In the genomic region with DNA sequence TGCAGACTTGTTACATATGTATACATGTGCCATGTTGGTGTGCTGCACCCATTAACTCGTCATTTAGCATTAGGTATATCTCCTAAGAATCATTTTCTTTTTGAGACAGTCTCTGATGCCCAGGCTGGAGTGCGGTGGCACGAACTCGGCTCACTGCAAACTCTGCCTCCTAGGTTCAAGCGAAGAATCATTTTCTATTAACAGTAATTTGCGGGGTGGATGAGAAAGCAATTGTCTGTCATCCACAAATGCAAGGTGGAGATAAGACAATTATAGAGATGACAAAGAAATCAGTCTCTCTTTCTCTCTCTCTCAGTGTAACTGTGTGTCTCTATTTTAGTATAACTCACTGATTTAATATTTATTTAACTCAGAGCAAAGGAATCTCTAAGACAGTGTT, we compare ENCODE assay signal across 19 cellular contexts.
DNase-seq lines count a peak whose midpoint lies in the region; ATAC-seq, FAIRE-seq and TF ChIP-seq lines count a peak whose summit lies in the region.
"Had no signal": no experiment of that assay in that cellular context is flagged by ENCODE, and none has a peak within 500 bp of the region (broad histone marks: within the 10 kb centered on the region; RNA-seq: fewer than 3 reads in every experiment).

No MANE protein-coding gene starts in this region.

- H3K79me2 ChIP-seq in K562 (ENCODE audit: control insufficient read depth, insufficient read depth, low read length) (peaks cover 11% of the 10 kb centered on the region; the same call in 2 of the 3 replicates), neural cell (replicated peaks; ENCODE audit: insufficient read depth, low read length) (peaks cover 45% of the 10 kb centered on the region)

- H3K9ac ChIP-seq in K562 (ENCODE audit: insufficient read depth in 1 of 2, low read depth in 2 of 2, low read length in 2 of 2) (no peak overlapping the region), neural cell (ENCODE audit: low read length) (peak overlapping the region; percentile 47)
- H3K9ac ChIP-seq: BLaER1 treated with 17β-estradiol and CSF1 and Interleukin-3, amounts not matched to agents 10 nM and 100 nM had no signal

- TF ChIP-seq POLR2A in K562 (conservative IDR thresholded peaks at IDR 0.05) = no peak

- H3K27ac ChIP-seq in K562 (ENCODE audit: extremely low read depth, low read depth, low read length) (no peak overlapping the region), neural cell (ENCODE audit: low read length) (peak overlapping the region; percentile 83)
- H3K27ac ChIP-seq: BLaER1 treated with 17β-estradiol and CSF1 and Interleukin-3, amounts not matched to agents 10 nM and 100 nM had no signal

- H3K4me1 ChIP-seq in K562 (replicated peaks in 1 of 2; ENCODE audit: control insufficient read depth in 2 of 2, insufficient read depth in 2 of 2, low read length in 2 of 2) = 0 out of 5 replicates have a peak, but pooled peaks cover 0 to 2% of the 10 kb centered on the region in 2 experiments

- peak; percentile 24 for DNase-seq in NCI-H2227 (lab: John Stamatoyannopoulos, UW; ENCODE audit: unreplicated experiment)
- DNase-seq in T-helper 17 cell = no peak
- no peak for DNase-seq in K562 (ENCODE audit: extremely low read depth in 1 of 4, low spot score in 3 of 4)
- no peak for DNase-seq in NCI-H1092 (lab: John Stamatoyannopoulos, UW)
- no peak for DNase-seq in activated gamma-delta T cell treated with Interleukin-2 at 50 U/mL for 16 hours
- DNase-seq: CD8-positive, alpha-beta T cell; DMS 273 treated with DMSO at 0.1 percent for 48 hours; DMS53; DND-41; EL; H9 had no signal

- no peak overlapping the region for H3K4me3 ChIP-seq in K562
- peak overlapping the region; percentile 32 for H3K4me3 ChIP-seq in neural cell (ENCODE audit: low read length)
- H3K4me3 ChIP-seq: BLaER1 treated with 17β-estradiol and CSF1 and Interleukin-3, amounts not matched to agents 10 nM and 100 nM; GM12878 had no signal

- peaks cover 21% of the 10 kb centered on the region for H3K4me1 Mint-ChIP-seq in T-helper 17 cell
- H3K4me1 Mint-ChIP-seq: H9 had no signal

- H2AFZ ChIP-seq in K562 (ENCODE audit: low read depth, low read length) (no peak overlapping the region), neural cell (ENCODE audit: low read depth, low read length) (no peak overlapping the region)

- H3F3A ChIP-seq in neural cell (ENCODE audit: insufficient read depth, low read length, poor library complexity, severe bottlenecking) = no peaks in the 10 kb centered on the region

- no peak overlapping the region for H3K4me2 ChIP-seq in K562 (ENCODE audit: insufficient read depth, low read length)
- H3K4me2 ChIP-seq in neural cell (ENCODE audit: low read length) = peak overlapping the region; percentile 43
- H3K4me2 ChIP-seq: BLaER1 treated with 17β-estradiol and CSF1 and Interleukin-3, amounts not matched to agents 10 nM and 100 nM had no signal

- POLR2A ChIA-PET in K562 (lab: Yijun Ruan, JAX) = no interaction called here

- TF ChIP-seq EP300 in K562 (IDR thresholded peaks at IDR 0.05; ENCODE audit: low read length) (no peak), neural cell (conservative IDR thresholded peaks at IDR 0.05; ENCODE audit: poor library complexity, severe bottlenecking) (peak; percentile 51)

- 66% methylated on average over 6 of the region's 6 CpGs for WGBS in K562 (ENCODE audit: insufficient coverage, low coverage, missing lambda C conversion rate)

- peak overlapping the region; percentile 34 for H3K27ac Mint-ChIP-seq in T-helper 17 cell
- H3K27ac Mint-ChIP-seq: B cell; CD8-positive, alpha-beta T cell had no signal

- no peaks in the 10 kb centered on the region for H3K27me3 Mint-ChIP-seq in T-helper 17 cell
- H3K27me3 Mint-ChIP-seq: B cell had no signal

- no TSS peak for BruUV-seq in K562 (replicated peaks; lab: Mats Ljungman, UMichigan)

- in situ Hi-C loops in K562 (cut with MboI) = no loop called here

- CTCF ChIA-PET in K562 (lab: Yijun Ruan, JAX; ENCODE audit: low intra/inter-chr PET ratio) = no interaction called here

- H4K20me1 ChIP-seq in K562 (replicated peaks; ENCODE audit: control insufficient read depth, insufficient read depth, low read length) (no peaks in the 10 kb centered on the region), neural cell (ENCODE audit: insufficient read depth) (no peaks in the 10 kb centered on the region)
- H4K20me1 ChIP-seq: BLaER1 treated with 17β-estradiol and CSF1 and Interleukin-3, amounts not matched to agents 10 nM and 100 nM had no signal

- H3K9me3 ChIP-seq in T-helper 17 cell (ENCODE audit: control insufficient read depth, low read length, poor library complexity, severe bottlenecking) (no peaks in the 10 kb centered on the region), K562 (replicated peaks; ENCODE audit: control insufficient read depth, insufficient read depth, low read depth, low read length) (no peaks in the 10 kb centered on the region), neural cell (ENCODE audit: low read length) (no peaks in the 10 kb centered on the region)
- H3K9me3 ChIP-seq: BLaER1 treated with 17β-estradiol and CSF1 and Interleukin-3, amounts not matched to agents 10 nM and 100 nM had no signal

- no peak for ATAC-seq in T-helper 17 cell
- no peak for ATAC-seq in K562
- no peak for ATAC-seq in activated CD4-positive, CD25-positive, alpha-beta regulatory T cell treated with anti-CD3 and anti-CD28 coated beads, Interleukin-2, amount 50 U/mL, for 24 hours
- ATAC-seq: CD8-positive, alpha-beta T cell; GM12878 had no signal

- no peak overlapping the region for H3K4me3 Mint-ChIP-seq in T-helper 17 cell
- H3K4me3 Mint-ChIP-seq: B cell; CD8-positive, alpha-beta T cell; H9 had no signal

- no peaks in the 10 kb centered on the region for H3K9me2 ChIP-seq in neural cell (ENCODE audit: insufficient read depth, low read length)

- no peaks in the 10 kb centered on the region for H3K36me3 Mint-ChIP-seq in T-helper 17 cell (ENCODE audit: low read depth)
- H3K36me3 Mint-ChIP-seq: CD8-positive, alpha-beta T cell had no signal

- H3K36me3 ChIP-seq in K562 (ENCODE audit: control insufficient read depth, insufficient read depth, low read length) = no peaks in the 10 kb centered on the region
- H3K36me3 ChIP-seq in neural cell (ENCODE audit: insufficient read depth, low read length) = no peaks in the 10 kb centered on the region
- H3K36me3 ChIP-seq: BLaER1 treated with 17β-estradiol and CSF1 and Interleukin-3, amounts not matched to agents 10 nM and 100 nM had no signal

- H3K27me3 ChIP-seq in K562 (ENCODE audit: control insufficient read depth in 2 of 2, insufficient read depth in 2 of 2, low read length in 2 of 2) (no peaks in the 10 kb centered on the region), neural cell (ENCODE audit: insufficient read depth, low read depth, low read length) (no peaks in the 10 kb centered on the region)
- H3K27me3 ChIP-seq: BLaER1 treated with 17β-estradiol and CSF1 and Interleukin-3, amounts not matched to agents 10 nM and 100 nM had no signal

- no peak for TF ChIP-seq CTCF in K562 (IDR thresholded peaks at IDR 0.05 in 2 of 3, conservative IDR thresholded peaks at IDR 0.05 in 1 of 3; ENCODE audit: insufficient read depth in 2 of 3, low read depth in 1 of 3, low read length in 3 of 3)
- peak; percentile 32 for TF ChIP-seq CTCF in neural cell (IDR thresholded peaks at IDR 0.05; ENCODE audit: poor library complexity, severe bottlenecking)

- no peak for FAIRE-seq in K562 (lab: Jason Lieb, UNC)
- FAIRE-seq: GM12878, GM19239, H1, HTR-8/SVneo had no signal

- no peaks in the 10 kb centered on the region for H3K9me1 ChIP-seq in K562 (ENCODE audit: control insufficient read depth, insufficient read depth, low read length)

- intact Hi-C loops in K562 (cut with micrococcal nuclease) = loop anchor here (5.0 kb wide), 1 partner anchor 81 kb away; no protein-coding TSS in a partner anchor

- TF ChIP-seq RAD21 in K562 (CRISPR knock-in tag; conservative IDR thresholded peaks at IDR 0.05 in 1 of 2, IDR thresholded peaks at IDR 0.05 in 1 of 2) = no peak
- TF ChIP-seq RAD21 in neural cell (conservative IDR thresholded peaks at IDR 0.05) = no peak

TF ChIP-seq in K562, 482 proteins besides CTCF, POLR2A, EP300 and RAD21 (continues in another document):
- TF ChIP-seq SOX6 (IDR thresholded peaks at IDR 0.05) = peak; percentile 16; the same call in 1 of the 2 replicates
- TF ChIP-seq BCL6 (CRISPR knock-in tag; IDR thresholded peaks at IDR 0.05) = no peak
- no peak for TF ChIP-seq GTF2E2 (tag; IDR thresholded peaks at IDR 0.05)
- TF ChIP-seq ZNF140 (CRISPR knock-in tag; IDR thresholded peaks at IDR 0.05) = no peak
- no peak for TF ChIP-seq ZFP91 (CRISPR knock-in tag; IDR thresholded peaks at IDR 0.05)
- no peak for TF ChIP-seq MXI1 (IDR thresholded peaks at IDR 0.05; ENCODE audit: low read depth, low read length)

TF ChIP-seq in neural cell, 6 proteins besides CTCF, POLR2A, EP300 and RAD21:
- TF ChIP-seq POLR2AphosphoS5 (IDR thresholded peaks at IDR 0.05) = peak; percentile 52
- no peak for TF ChIP-seq TAF1 (IDR thresholded peaks at IDR 0.05; ENCODE audit: low read depth)
- TF ChIP-seq, protein P1, sequence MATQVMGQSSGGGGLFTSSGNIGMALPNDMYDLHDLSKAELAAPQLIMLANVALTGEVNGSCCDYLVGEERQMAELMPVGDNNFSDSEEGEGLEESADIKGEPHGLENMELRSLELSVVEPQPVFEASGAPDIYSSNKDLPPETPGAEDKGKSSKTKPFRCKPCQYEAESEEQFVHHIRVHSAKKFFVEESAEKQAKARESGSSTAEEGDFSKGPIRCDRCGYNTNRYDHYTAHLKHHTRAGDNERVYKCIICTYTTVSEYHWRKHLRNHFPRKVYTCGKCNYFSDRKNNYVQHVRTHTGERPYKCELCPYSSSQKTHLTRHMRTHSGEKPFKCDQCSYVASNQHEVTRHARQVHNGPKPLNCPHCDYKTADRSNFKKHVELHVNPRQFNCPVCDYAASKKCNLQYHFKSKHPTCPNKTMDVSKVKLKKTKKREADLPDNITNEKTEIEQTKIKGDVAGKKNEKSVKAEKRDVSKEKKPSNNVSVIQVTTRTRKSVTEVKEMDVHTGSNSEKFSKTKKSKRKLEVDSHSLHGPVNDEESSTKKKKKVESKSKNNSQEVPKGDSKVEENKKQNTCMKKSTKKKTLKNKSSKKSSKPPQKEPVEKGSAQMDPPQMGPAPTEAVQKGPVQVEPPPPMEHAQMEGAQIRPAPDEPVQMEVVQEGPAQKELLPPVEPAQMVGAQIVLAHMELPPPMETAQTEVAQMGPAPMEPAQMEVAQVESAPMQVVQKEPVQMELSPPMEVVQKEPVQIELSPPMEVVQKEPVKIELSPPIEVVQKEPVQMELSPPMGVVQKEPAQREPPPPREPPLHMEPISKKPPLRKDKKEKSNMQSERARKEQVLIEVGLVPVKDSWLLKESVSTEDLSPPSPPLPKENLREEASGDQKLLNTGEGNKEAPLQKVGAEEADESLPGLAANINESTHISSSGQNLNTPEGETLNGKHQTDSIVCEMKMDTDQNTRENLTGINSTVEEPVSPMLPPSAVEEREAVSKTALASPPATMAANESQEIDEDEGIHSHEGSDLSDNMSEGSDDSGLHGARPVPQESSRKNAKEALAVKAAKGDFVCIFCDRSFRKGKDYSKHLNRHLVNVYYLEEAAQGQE (IDR thresholded peaks at IDR 0.05; ENCODE audit: borderline replicate concordance) = peak; percentile 33
- TF ChIP-seq SMC3 (conservative IDR thresholded peaks at IDR 0.05; ENCODE audit: poor library complexity) = no peak
